1 cellular context compared by ENCODE assay signal in the genomic region with DNA sequence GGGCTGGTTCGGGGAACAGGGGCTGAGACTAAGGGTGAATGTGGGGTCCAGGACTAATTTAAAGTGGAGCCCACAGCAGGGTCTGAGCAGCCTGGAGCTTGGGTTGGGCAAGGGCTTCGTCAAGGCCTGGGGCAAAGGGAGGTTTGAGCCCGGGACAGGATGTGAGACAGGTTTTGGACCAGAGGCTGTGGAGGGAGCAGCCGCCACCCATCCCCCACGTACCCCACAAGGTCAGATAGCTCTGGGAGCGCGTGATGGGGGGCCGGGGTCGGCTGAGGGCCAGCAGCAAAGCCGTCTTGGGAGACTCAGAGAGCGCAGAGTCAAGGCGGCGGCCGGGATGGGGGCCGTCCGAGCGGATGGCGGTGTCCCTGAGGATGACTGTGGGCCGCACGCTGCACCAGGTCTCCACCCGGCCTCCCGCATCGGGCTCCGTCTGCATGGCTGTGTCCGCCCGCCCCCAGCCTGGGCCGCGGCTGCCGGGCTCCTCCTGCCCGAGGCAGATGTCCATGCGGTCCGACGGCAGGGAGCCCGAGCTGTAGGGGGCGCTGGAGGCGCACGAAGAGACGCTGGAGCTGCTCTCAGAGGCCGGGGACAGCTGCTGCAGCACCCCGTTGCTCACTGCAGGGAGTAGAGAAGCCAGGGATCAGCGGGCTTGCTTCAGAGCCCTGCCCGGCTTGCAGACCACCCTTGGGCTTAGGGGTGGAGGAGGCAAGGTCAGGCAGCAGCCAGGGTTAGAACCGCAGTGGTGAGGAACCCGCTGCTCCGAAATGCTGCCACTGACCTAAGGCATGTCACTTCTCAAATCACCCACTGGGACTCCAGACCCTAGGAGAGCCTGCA.
TF ChIP-seq lines count a peak whose summit lies in the region.

No MANE protein-coding gene starts in this region.

TF ChIP-seq in HEK293, 187 proteins besides CTCF, POLR2A, EP300 and RAD21 (continued from another document and continues in another):
- TF ChIP-seq, protein P1, sequence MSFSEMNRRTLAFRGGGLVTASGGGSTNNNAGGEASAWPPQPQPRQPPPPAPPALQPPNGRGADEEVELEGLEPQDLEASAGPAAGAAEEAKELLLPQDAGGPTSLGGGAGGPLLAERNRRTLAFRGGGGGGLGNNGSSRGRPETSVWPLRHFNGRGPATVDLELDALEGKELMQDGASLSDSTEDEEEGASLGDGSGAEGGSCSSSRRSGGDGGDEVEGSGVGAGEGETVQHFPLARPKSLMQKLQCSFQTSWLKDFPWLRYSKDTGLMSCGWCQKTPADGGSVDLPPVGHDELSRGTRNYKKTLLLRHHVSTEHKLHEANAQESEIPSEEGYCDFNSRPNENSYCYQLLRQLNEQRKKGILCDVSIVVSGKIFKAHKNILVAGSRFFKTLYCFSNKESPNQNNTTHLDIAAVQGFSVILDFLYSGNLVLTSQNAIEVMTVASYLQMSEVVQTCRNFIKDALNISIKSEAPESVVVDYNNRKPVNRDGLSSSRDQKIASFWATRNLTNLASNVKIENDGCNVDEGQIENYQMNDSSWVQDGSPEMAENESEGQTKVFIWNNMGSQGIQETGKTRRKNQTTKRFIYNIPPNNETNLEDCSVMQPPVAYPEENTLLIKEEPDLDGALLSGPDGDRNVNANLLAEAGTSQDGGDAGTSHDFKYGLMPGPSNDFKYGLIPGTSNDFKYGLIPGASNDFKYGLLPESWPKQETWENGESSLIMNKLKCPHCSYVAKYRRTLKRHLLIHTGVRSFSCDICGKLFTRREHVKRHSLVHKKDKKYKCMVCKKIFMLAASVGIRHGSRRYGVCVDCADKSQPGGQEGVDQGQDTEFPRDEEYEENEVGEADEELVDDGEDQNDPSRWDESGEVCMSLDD (tag by site-specific recombination; IDR thresholded peaks at IDR 0.05) = peak; percentile 42; the same call in 1 of the 2 replicates
- TF ChIP-seq ZNF274 (IDR thresholded peaks at IDR 0.05; ENCODE audit: low read length) = no peak
- no peak for TF ChIP-seq ZNF274 (tag by site-specific recombination; IDR thresholded peaks at IDR 0.05; ENCODE audit: borderline replicate concordance)
- TF ChIP-seq ZNF548 (tag by site-specific recombination; IDR thresholded peaks at IDR 0.05) = no peak
- TF ChIP-seq SP3 (tag by site-specific recombination; IDR thresholded peaks at IDR 0.05) = peak; percentile 33; the same call in 1 of the 2 replicates
- peak; percentile 47; the same call in 1 of the 2 replicates for TF ChIP-seq ZNF610 (tag by site-specific recombination; IDR thresholded peaks at IDR 0.05; ENCODE audit: borderline replicate concordance)
- TF ChIP-seq ZSCAN30 (tag by site-specific recombination; IDR thresholded peaks at IDR 0.05) = peak; percentile 70; the same call in 1 of the 2 replicates
- TF ChIP-seq, protein P2, sequence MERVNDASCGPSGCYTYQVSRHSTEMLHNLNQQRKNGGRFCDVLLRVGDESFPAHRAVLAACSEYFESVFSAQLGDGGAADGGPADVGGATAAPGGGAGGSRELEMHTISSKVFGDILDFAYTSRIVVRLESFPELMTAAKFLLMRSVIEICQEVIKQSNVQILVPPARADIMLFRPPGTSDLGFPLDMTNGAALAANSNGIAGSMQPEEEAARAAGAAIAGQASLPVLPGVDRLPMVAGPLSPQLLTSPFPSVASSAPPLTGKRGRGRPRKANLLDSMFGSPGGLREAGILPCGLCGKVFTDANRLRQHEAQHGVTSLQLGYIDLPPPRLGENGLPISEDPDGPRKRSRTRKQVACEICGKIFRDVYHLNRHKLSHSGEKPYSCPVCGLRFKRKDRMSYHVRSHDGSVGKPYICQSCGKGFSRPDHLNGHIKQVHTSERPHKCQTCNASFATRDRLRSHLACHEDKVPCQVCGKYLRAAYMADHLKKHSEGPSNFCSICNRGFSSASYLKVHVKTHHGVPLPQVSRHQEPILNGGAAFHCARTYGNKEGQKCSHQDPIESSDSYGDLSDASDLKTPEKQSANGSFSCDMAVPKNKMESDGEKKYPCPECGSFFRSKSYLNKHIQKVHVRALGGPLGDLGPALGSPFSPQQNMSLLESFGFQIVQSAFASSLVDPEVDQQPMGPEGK (tag by site-specific recombination; IDR thresholded peaks at IDR 0.05) = peak; percentile 69
- peak; percentile 95 for TF ChIP-seq ZBTB48 (tag by site-specific recombination; IDR thresholded peaks at IDR 0.05)
- TF ChIP-seq ZNF146 (tag by site-specific recombination; IDR thresholded peaks at IDR 0.05) = no peak
- TF ChIP-seq ZNF341 (tag by site-specific recombination; IDR thresholded peaks at IDR 0.05; ENCODE audit: low read depth) = peak; percentile 53
- TF ChIP-seq, protein P3, sequence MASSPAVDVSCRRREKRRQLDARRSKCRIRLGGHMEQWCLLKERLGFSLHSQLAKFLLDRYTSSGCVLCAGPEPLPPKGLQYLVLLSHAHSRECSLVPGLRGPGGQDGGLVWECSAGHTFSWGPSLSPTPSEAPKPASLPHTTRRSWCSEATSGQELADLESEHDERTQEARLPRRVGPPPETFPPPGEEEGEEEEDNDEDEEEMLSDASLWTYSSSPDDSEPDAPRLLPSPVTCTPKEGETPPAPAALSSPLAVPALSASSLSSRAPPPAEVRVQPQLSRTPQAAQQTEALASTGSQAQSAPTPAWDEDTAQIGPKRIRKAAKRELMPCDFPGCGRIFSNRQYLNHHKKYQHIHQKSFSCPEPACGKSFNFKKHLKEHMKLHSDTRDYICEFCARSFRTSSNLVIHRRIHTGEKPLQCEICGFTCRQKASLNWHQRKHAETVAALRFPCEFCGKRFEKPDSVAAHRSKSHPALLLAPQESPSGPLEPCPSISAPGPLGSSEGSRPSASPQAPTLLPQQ (tag by site-specific recombination; IDR thresholded peaks at IDR 0.05) = peak; percentile 45; the same call in 1 of the 2 replicates
- no peak for TF ChIP-seq ZNF510 (tag by site-specific recombination; IDR thresholded peaks at IDR 0.05; ENCODE audit: insufficient replicate concordance)
- peak; percentile 32; the same call in 1 of the 2 replicates for TF ChIP-seq IKZF3 (tag by site-specific recombination; IDR thresholded peaks at IDR 0.05)
- TF ChIP-seq KLF1 (tag by site-specific recombination; IDR thresholded peaks at IDR 0.05) = peak; percentile 18; the same call in 1 of the 2 replicates
- TF ChIP-seq BCL11B (tag by site-specific recombination; IDR thresholded peaks at IDR 0.05; ENCODE audit: low read depth) = 0 out of 2 replicates have a peak, but pooled peaks have one; percentile 45
- peak; percentile 71 for TF ChIP-seq ZNF654 (tag by site-specific recombination; IDR thresholded peaks at IDR 0.05; ENCODE audit: low read depth)
- peak; percentile 78 for TF ChIP-seq GLIS1 (tag by site-specific recombination; IDR thresholded peaks at IDR 0.05)
- TF ChIP-seq ZBTB8A (tag by site-specific recombination; IDR thresholded peaks at IDR 0.05) = peak; percentile 64
- TF ChIP-seq ZNF792 (tag by site-specific recombination; IDR thresholded peaks at IDR 0.05) = no peak
- peak; percentile 36; the same call in 1 of the 2 replicates for TF ChIP-seq ZFHX2 (tag by site-specific recombination; conservative IDR thresholded peaks at IDR 0.05)
- TF ChIP-seq, protein P4, sequence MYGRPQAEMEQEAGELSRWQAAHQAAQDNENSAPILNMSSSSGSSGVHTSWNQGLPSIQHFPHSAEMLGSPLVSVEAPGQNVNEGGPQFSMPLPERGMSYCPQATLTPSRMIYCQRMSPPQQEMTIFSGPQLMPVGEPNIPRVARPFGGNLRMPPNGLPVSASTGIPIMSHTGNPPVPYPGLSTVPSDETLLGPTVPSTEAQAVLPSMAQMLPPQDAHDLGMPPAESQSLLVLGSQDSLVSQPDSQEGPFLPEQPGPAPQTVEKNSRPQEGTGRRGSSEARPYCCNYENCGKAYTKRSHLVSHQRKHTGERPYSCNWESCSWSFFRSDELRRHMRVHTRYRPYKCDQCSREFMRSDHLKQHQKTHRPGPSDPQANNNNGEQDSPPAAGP (tag by site-specific recombination; IDR thresholded peaks at IDR 0.05) = peak; percentile 73; the same call in 1 of the 2 replicates
- peak; percentile 99 for TF ChIP-seq ZIC2 (tag by site-specific recombination; IDR thresholded peaks at IDR 0.05)
- no peak for TF ChIP-seq ZNF558 (tag by site-specific recombination; IDR thresholded peaks at IDR 0.05)
- no peak for TF ChIP-seq GLI2 (tag by site-specific recombination; IDR thresholded peaks at IDR 0.05; ENCODE audit: borderline replicate concordance, low read depth)
- TF ChIP-seq ZNF843 (tag by site-specific recombination; IDR thresholded peaks at IDR 0.05) = peak; percentile 38; the same call in 1 of the 2 replicates
- TF ChIP-seq KLF16 (tag by site-specific recombination; IDR thresholded peaks at IDR 0.05) = 0 out of 2 replicates have a peak, but pooled peaks have one; percentile 33
- TF ChIP-seq, protein P5, sequence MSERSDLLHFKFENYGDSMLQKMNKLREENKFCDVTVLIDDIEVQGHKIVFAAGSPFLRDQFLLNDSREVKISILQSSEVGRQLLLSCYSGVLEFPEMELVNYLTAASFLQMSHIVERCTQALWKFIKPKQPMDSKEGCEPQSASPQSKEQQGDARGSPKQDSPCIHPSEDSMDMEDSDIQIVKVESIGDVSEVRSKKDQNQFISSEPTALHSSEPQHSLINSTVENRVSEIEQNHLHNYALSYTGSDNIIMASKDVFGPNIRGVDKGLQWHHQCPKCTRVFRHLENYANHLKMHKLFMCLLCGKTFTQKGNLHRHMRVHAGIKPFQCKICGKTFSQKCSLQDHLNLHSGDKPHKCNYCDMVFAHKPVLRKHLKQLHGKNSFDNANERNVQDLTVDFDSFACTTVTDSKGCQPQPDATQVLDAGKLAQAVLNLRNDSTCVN (tag by site-specific recombination; optimal IDR thresholded peaks at IDR 0.05) = peak; percentile 28
- no peak for TF ChIP-seq ZNF214 (tag by site-specific recombination; IDR thresholded peaks at IDR 0.05; ENCODE audit: borderline replicate concordance)
- TF ChIP-seq, protein P6, sequence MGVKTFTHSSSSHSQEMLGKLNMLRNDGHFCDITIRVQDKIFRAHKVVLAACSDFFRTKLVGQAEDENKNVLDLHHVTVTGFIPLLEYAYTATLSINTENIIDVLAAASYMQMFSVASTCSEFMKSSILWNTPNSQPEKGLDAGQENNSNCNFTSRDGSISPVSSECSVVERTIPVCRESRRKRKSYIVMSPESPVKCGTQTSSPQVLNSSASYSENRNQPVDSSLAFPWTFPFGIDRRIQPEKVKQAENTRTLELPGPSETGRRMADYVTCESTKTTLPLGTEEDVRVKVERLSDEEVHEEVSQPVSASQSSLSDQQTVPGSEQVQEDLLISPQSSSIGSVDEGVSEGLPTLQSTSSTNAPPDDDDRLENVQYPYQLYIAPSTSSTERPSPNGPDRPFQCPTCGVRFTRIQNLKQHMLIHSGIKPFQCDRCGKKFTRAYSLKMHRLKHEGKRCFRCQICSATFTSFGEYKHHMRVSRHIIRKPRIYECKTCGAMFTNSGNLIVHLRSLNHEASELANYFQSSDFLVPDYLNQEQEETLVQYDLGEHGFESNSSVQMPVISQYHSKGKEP (tag by site-specific recombination; IDR thresholded peaks at IDR 0.05) = 0 out of 2 replicates have a peak, but pooled peaks have one; percentile 12
- TF ChIP-seq ZNF2 (tag by site-specific recombination; IDR thresholded peaks at IDR 0.05) = peak; percentile 83; the same call in 1 of the 2 replicates
- TF ChIP-seq ZNF629 (tag by site-specific recombination; IDR thresholded peaks at IDR 0.05) = peak; percentile 47
- TF ChIP-seq, protein P7, sequence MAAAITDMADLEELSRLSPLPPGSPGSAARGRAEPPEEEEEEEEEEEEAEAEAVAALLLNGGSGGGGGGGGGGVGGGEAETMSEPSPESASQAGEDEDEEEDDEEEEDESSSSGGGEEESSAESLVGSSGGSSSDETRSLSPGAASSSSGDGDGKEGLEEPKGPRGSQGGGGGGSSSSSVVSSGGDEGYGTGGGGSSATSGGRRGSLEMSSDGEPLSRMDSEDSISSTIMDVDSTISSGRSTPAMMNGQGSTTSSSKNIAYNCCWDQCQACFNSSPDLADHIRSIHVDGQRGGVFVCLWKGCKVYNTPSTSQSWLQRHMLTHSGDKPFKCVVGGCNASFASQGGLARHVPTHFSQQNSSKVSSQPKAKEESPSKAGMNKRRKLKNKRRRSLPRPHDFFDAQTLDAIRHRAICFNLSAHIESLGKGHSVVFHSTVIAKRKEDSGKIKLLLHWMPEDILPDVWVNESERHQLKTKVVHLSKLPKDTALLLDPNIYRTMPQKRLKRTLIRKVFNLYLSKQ (tag by site-specific recombination; IDR thresholded peaks at IDR 0.05; ENCODE audit: borderline replicate concordance) = no peak
- 0 out of 2 replicates have a peak, but pooled peaks have one; percentile 31 for TF ChIP-seq ZFP69B (tag by site-specific recombination; IDR thresholded peaks at IDR 0.05)
- TF ChIP-seq, protein P8, sequence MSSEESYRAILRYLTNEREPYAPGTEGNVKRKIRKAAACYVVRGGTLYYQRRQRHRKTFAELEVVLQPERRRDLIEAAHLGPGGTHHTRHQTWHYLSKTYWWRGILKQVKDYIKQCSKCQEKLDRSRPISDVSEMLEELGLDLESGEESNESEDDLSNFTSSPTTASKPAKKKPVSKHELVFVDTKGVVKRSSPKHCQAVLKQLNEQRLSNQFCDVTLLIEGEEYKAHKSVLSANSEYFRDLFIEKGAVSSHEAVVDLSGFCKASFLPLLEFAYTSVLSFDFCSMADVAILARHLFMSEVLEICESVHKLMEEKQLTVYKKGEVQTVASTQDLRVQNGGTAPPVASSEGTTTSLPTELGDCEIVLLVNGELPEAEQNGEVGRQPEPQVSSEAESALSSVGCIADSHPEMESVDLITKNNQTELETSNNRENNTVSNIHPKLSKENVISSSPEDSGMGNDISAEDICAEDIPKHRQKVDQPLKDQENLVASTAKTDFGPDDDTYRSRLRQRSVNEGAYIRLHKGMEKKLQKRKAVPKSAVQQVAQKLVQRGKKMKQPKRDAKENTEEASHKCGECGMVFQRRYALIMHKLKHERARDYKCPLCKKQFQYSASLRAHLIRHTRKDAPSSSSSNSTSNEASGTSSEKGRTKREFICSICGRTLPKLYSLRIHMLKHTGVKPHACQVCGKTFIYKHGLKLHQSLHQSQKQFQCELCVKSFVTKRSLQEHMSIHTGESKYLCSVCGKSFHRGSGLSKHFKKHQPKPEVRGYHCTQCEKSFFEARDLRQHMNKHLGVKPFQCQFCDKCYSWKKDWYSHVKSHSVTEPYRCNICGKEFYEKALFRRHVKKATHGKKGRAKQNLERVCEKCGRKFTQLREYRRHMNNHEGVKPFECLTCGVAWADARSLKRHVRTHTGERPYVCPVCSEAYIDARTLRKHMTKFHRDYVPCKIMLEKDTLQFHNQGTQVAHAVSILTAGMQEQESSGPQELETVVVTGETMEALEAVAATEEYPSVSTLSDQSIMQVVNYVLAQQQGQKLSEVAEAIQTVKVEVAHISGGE (tag by site-specific recombination; conservative IDR thresholded peaks at IDR 0.05; ENCODE audit: low read depth) = 0 out of 2 replicates have a peak, but pooled peaks have one; percentile 23
- TF ChIP-seq ZNF623 (tag by site-specific recombination; IDR thresholded peaks at IDR 0.05) = no peak
- peak; percentile 65 for TF ChIP-seq ZNF660 (tag by site-specific recombination; IDR thresholded peaks at IDR 0.05)
- no peak for TF ChIP-seq ZNF311 (tag by site-specific recombination; IDR thresholded peaks at IDR 0.05; ENCODE audit: borderline replicate concordance)
- peak; percentile 35; the same call in 1 of the 2 replicates for TF ChIP-seq KLF8 (tag by site-specific recombination; IDR thresholded peaks at IDR 0.05)
- no peak for TF ChIP-seq ZNF585B (tag by site-specific recombination; IDR thresholded peaks at IDR 0.05)
- TF ChIP-seq ZNF600 (tag by site-specific recombination; IDR thresholded peaks at IDR 0.05) = 0 out of 2 replicates have a peak, but pooled peaks have one; percentile 30
